Comparison of ENCODE assay signal across 8 cellular contexts in genomic region chr9:126514037-126514821, GRCh38.
DNase-seq lines count a peak whose midpoint lies in the region; ATAC-seq and TF ChIP-seq lines count a peak whose summit lies in the region.

No MANE protein-coding gene starts in this region.

- peak; percentile 85 for ATAC-seq in WTC11
- ATAC-seq in left lobe of liver, result peak; percentile 81

- no peak overlapping the region for H3K27ac Mint-ChIP-seq in WTC11

- no peak overlapping the region for H3K9ac ChIP-seq in colonic mucosa (ENCODE audit: low read depth in 2 of 2, low read length in 2 of 2)

- intact Hi-C loops in colonic mucosa (cut with DNase I), result no loop called here

- H3K4me3 ChIP-seq in colonic mucosa, result no peak overlapping the region

- no peaks in the 10 kb centered on the region for H3K9me3 Mint-ChIP-seq in WTC11

- peaks cover 20% of the 10 kb centered on the region for H3K27me3 Mint-ChIP-seq in WTC11 (ENCODE audit: low read depth)

- CTCF ChIA-PET in WTC11 (lab: Charles Lee), result interaction anchor here (0.6 to 17.5 kb wide), 21 partner anchors 10 to 268 kb away, joined by 3 to 296 read pairs (median 4); no protein-coding TSS in a partner anchor

- no peaks in the 10 kb centered on the region for H3K36me3 ChIP-seq in colonic mucosa

- DNase-seq in COLO668 (lab: John Stamatoyannopoulos, UW; ENCODE audit: unreplicated experiment) (peak; percentile 58), HuH-7 (ENCODE audit: low spot score) (peak; percentile 95), WTC11 (ENCODE audit: low spot score) (peak; percentile 86), colonic mucosa (peak; percentile 70), left lobe of liver (ENCODE audit: low spot score) (no peak), middle frontal gyrus (ENCODE audit: extremely low spot score, low spot score) (no peak), SKM-1 treated with dmso at 0.1 percent for 144 hours (lab: John Stamatoyannopoulos, UW; ENCODE audit: unreplicated experiment) (no peak)
- DNase-seq in stimulated activated CD8-positive, alpha-beta memory T cell treated with anti-CD3 and anti-CD28 coated beads, Interleukin-12 subunit alpha, Interleukin-12 subunit beta, amount 100 ng/mL, for 1 hour (ENCODE audit: low read depth), result peak; percentile 25

- peaks cover 34% of the 10 kb centered on the region for H3K4me1 Mint-ChIP-seq in WTC11

- peaks cover 49% of the 10 kb centered on the region for H3K27me3 ChIP-seq in colonic mucosa

- H3K4me1 ChIP-seq in colonic mucosa, result no peaks in the 10 kb centered on the region

- POLR2A ChIA-PET in WTC11 (lab: Charles Lee), result interaction anchor here (0.5 to 1.0 kb wide), 2 partner anchors 44 to 1425 kb away, joined by 3 read pairs; no protein-coding TSS in a partner anchor

- H3K9me3 ChIP-seq in colonic mucosa, result no peaks in the 10 kb centered on the region

- no peak overlapping the region for H3K27ac ChIP-seq in colonic mucosa

- H3K36me3 Mint-ChIP-seq in WTC11, result no peaks in the 10 kb centered on the region

- H3K4me3 Mint-ChIP-seq in WTC11, result peak overlapping the region; percentile 48

- TF ChIP-seq CTCF in WTC11 (IDR thresholded peaks at IDR 0.05), result peak; percentile 56
- TF ChIP-seq CTCF in colonic mucosa (IDR thresholded peaks at IDR 0.05), result peak; percentile 39

TF ChIP-seq in WTC11, 78 proteins besides CTCF, POLR2A, EP300 and RAD21 (continues in another document):
- TF ChIP-seq AR (CRISPR knock-in tag; IDR thresholded peaks at IDR 0.05) (no peak), GABPB1 (CRISPR knock-in tag; IDR thresholded peaks at IDR 0.05) (no peak), ZNF138 (CRISPR knock-in tag; conservative IDR thresholded peaks at IDR 0.05) (no peak), SP1 (CRISPR knock-in tag; conservative IDR thresholded peaks at IDR 0.05) (peak; percentile 86), USF1 (CRISPR knock-in tag; IDR thresholded peaks at IDR 0.05) (no peak), MYBL2 (CRISPR knock-in tag; IDR thresholded peaks at IDR 0.05) (no peak), ETV6 (CRISPR knock-in tag; IDR thresholded peaks at IDR 0.05) (no peak), ZNF671 (CRISPR knock-in tag; IDR thresholded peaks at IDR 0.05) (no peak), GTF2I (CRISPR knock-in tag; conservative IDR thresholded peaks at IDR 0.05) (peak; percentile 95), ZNF263 (CRISPR knock-in tag; IDR thresholded peaks at IDR 0.05; ENCODE audit: low read depth) (0 out of 2 replicates have a peak, but pooled peaks have one; percentile 21), ZNF281 (CRISPR knock-in tag; IDR thresholded peaks at IDR 0.05) (no peak), IRF2 (CRISPR knock-in tag; IDR thresholded peaks at IDR 0.05; ENCODE audit: borderline replicate concordance, low read depth) (no peak), ZNF416 (CRISPR knock-in tag; IDR thresholded peaks at IDR 0.05) (no peak), ZMAT4 (CRISPR knock-in tag; IDR thresholded peaks at IDR 0.05) (no peak), ZNF423 (CRISPR knock-in tag; IDR thresholded peaks at IDR 0.05) (peak; percentile 94), ESRRA (CRISPR knock-in tag; IDR thresholded peaks at IDR 0.05; ENCODE audit: borderline replicate concordance) (no peak), ZNF232 (CRISPR knock-in tag; IDR thresholded peaks at IDR 0.05) (no peak), RELA (CRISPR knock-in tag; IDR thresholded peaks at IDR 0.05; ENCODE audit: borderline replicate concordance) (no peak), FOXP4 (CRISPR knock-in tag; IDR thresholded peaks at IDR 0.05) (no peak), GRHL2 (CRISPR knock-in tag; IDR thresholded peaks at IDR 0.05; ENCODE audit: insufficient replicate concordance, severe bottlenecking) (no peak), HMGXB4 (CRISPR knock-in tag; IDR thresholded peaks at IDR 0.05) (peak; percentile 86)

Comparison
In these comparisons a context has a peak if more than half of its experiments do, and no peak if none do; other contexts are left out.
1. DNase-seq: peak in COLO668 (single experiment), HuH-7 (single experiment), WTC11 (single experiment), colonic mucosa (single experiment) and stimulated activated CD8-positive, alpha-beta memory T cell treated with anti-CD3 and anti-CD28 coated beads, Interleukin-12 subunit alpha, Interleukin-12 subunit beta, amount 100 ng/mL, for 1 hour (single experiment); none in left lobe of liver (single experiment), middle frontal gyrus (single experiment) and SKM-1 treated with dmso at 0.1 percent for 144 hours (single experiment).